22 cellular contexts compared by ENCODE assay signal in genomic region chr12:98864363-98864762, GRCh38.
DNase-seq lines count a peak whose midpoint lies in the region; ATAC-seq, FAIRE-seq and TF ChIP-seq lines count a peak whose summit lies in the region.
"Had no signal": no experiment of that assay in that cellular context is flagged by ENCODE, and none has a peak within 500 bp of the region (broad histone marks: within the 10 kb centered on the region; RNA-seq: fewer than 3 reads in every experiment).

No MANE protein-coding gene starts in this region.

- no peak overlapping the region for H4K5ac ChIP-seq in mesendoderm (ENCODE audit: low read length)

- peaks cover 0 to 6% of the 10 kb centered on the region in 2 experiments; a peak in 2 of 5 replicates for H3K27me3 ChIP-seq in K562 (ENCODE audit: control insufficient read depth in 2 of 2, insufficient read depth in 2 of 2, low read length in 2 of 2)
- no peaks in the 10 kb centered on the region for H3K27me3 ChIP-seq in mesendoderm (ENCODE audit: insufficient read depth, low read length, poor library complexity)
- no peaks in the 10 kb centered on the region for H3K27me3 ChIP-seq in Peyer's patch
- no peaks in the 10 kb centered on the region for H3K27me3 ChIP-seq in CD8-positive, alpha-beta memory T cell (ENCODE audit: insufficient read depth, low read length, poor library complexity, severe bottlenecking)
- H3K27me3 ChIP-seq: BLaER1 had no signal

- no peaks in the 10 kb centered on the region for H3K4me1 Mint-ChIP-seq in CD8-positive, alpha-beta memory T cell
- H3K4me1 Mint-ChIP-seq: B cell; CD4-positive, CD25-positive, alpha-beta regulatory T cell had no signal

- H3K27ac ChIP-seq in HEK293 (ENCODE audit: extremely low read depth, low read depth, low read length) (no peak overlapping the region), K562 (ENCODE audit: extremely low read depth, low read depth, low read length) (no peak overlapping the region), mesendoderm (ENCODE audit: low read depth, low read length) (no peak overlapping the region), Peyer's patch (no peak overlapping the region)
- H3K27ac ChIP-seq in CD8-positive, alpha-beta memory T cell (ENCODE audit: low read depth, low read length): no peak overlapping the region
- H3K27ac ChIP-seq: 22Rv1, BLaER1, C4-2B had no signal

- FAIRE-seq in K562 (lab: Jason Lieb, UNC): no peak
- FAIRE-seq: A204.1, D721Med, GM12878, H54 had no signal

- no peak overlapping the region for H2AFZ ChIP-seq in K562 (ENCODE audit: low read depth, low read length)
- H2AFZ ChIP-seq: GM23338 had no signal

- H4K20me1 ChIP-seq in K562 (replicated peaks; ENCODE audit: control insufficient read depth, insufficient read depth, low read length): no peaks in the 10 kb centered on the region
- H4K20me1 ChIP-seq: BLaER1 had no signal

- H2BK15ac ChIP-seq in mesendoderm (replicated peaks; ENCODE audit: low read depth): no peak overlapping the region

- H3K18ac ChIP-seq in mesendoderm (ENCODE audit: low read length): peak overlapping the region; percentile 25

- H3K56ac ChIP-seq in mesendoderm (ENCODE audit: low read length): no peak overlapping the region

- H3K4me1 ChIP-seq in HEK293 (ENCODE audit: control insufficient read depth, insufficient read depth, low read length) (no peaks in the 10 kb centered on the region), K562 (replicated peaks in 1 of 2; ENCODE audit: control insufficient read depth in 2 of 2, insufficient read depth in 2 of 2, low read length in 2 of 2) (no peaks in the 10 kb centered on the region), mesendoderm (ENCODE audit: control insufficient read depth, low read depth, low read length) (peaks cover 2% of the 10 kb centered on the region), Peyer's patch (no peaks in the 10 kb centered on the region)
- H3K4me1 ChIP-seq in CD8-positive, alpha-beta memory T cell (ENCODE audit: insufficient read depth, low read length): no peaks in the 10 kb centered on the region
- H3K4me1 ChIP-seq: BLaER1, HAP-1 had no signal

- no peaks in the 10 kb centered on the region for H3K79me1 ChIP-seq in mesendoderm (ENCODE audit: low read length)

- CTCF ChIA-PET in HEK293 (lab: Yijun Ruan, JAX) (interaction anchor here (0.7 kb wide), 1 partner anchor 1455 kb away, joined by 4 read pairs; no protein-coding TSS in a partner anchor), K562 (lab: Yijun Ruan, JAX; ENCODE audit: low intra/inter-chr PET ratio) (no interaction called here)
- CTCF ChIA-PET in CD8-positive, alpha-beta memory T cell (lab: Charles Lee): no interaction called here

- H3K4ac ChIP-seq in mesendoderm (ENCODE audit: low read depth, low read length): no peak overlapping the region

- TF ChIP-seq CTCF in HEK293 (tag by site-specific recombination; IDR thresholded peaks at IDR 0.05) (no peak), K562 (IDR thresholded peaks at IDR 0.05 in 2 of 3, conservative IDR thresholded peaks at IDR 0.05 in 1 of 3; ENCODE audit: insufficient read depth in 2 of 3, low read depth in 1 of 3, low read length in 3 of 3) (no peak), Peyer's patch (IDR thresholded peaks at IDR 0.05) (no peak)

- H2AK5ac ChIP-seq in mesendoderm (ENCODE audit: low read length): no peak overlapping the region

- H2BK5ac ChIP-seq in mesendoderm (ENCODE audit: low read length): no peak overlapping the region

- ATAC-seq in K562: no peak
- ATAC-seq: CD8-positive, alpha-beta T cell; GM12878; GM23338 had no signal

- H3K4me3 ChIP-seq in HEK293 (ENCODE audit: low read depth, low read length) (no peak overlapping the region), K562 (no peak overlapping the region), mesendoderm (ENCODE audit: low read length) (no peak overlapping the region), Peyer's patch (no peak overlapping the region)
- no peak overlapping the region for H3K4me3 ChIP-seq in CD8-positive, alpha-beta memory T cell (ENCODE audit: low read length)
- H3K4me3 ChIP-seq: BLaER1, GM12878, GM23338, HAP-1 had no signal

- no peak overlapping the region for H3K4me3 Mint-ChIP-seq in CD8-positive, alpha-beta memory T cell
- H3K4me3 Mint-ChIP-seq: B cell; CD4-positive, CD25-positive, alpha-beta regulatory T cell; CD8-positive, alpha-beta T cell; GM23338 had no signal

- no peak overlapping the region for H3K23ac ChIP-seq in mesendoderm (ENCODE audit: low read length)

- H3K27ac Mint-ChIP-seq in CD8-positive, alpha-beta memory T cell: no peak overlapping the region
- H3K27ac Mint-ChIP-seq: B cell; CD4-positive, CD25-positive, alpha-beta regulatory T cell; CD8-positive, alpha-beta T cell; GM23338 had no signal

- H3K9me3 ChIP-seq in HEK293 (ENCODE audit: control insufficient read depth, insufficient read depth, low read depth, low read length) (no peaks in the 10 kb centered on the region), K562 (replicated peaks; ENCODE audit: control insufficient read depth, insufficient read depth, low read depth, low read length) (no peaks in the 10 kb centered on the region; the same call in 1 of the 2 replicates), Peyer's patch (no peaks in the 10 kb centered on the region)
- H3K9me3 ChIP-seq in CD8-positive, alpha-beta memory T cell (ENCODE audit: low read length): no peaks in the 10 kb centered on the region
- H3K9me3 ChIP-seq: BLaER1, HAP-1 had no signal

- H3K9me1 ChIP-seq in K562 (ENCODE audit: control insufficient read depth, insufficient read depth, low read length): no peaks in the 10 kb centered on the region

- H3K36me3 ChIP-seq in HEK293 (ENCODE audit: control insufficient read depth in 2 of 2, insufficient read depth in 1 of 2, low read length in 2 of 2) (no peaks in the 10 kb centered on the region), K562 (ENCODE audit: control insufficient read depth, insufficient read depth, low read length) (no peaks in the 10 kb centered on the region), mesendoderm (ENCODE audit: control insufficient read depth, insufficient read depth, low read length) (no peaks in the 10 kb centered on the region), Peyer's patch (no peaks in the 10 kb centered on the region)
- no peaks in the 10 kb centered on the region for H3K36me3 ChIP-seq in CD8-positive, alpha-beta memory T cell (ENCODE audit: insufficient read depth, low read length)
- H3K36me3 ChIP-seq: HAP-1 had no signal

- peaks cover 2 to 6% of the 10 kb centered on the region in 2 donors for H3K27me3 Mint-ChIP-seq in CD8-positive, alpha-beta memory T cell

- H3K9ac ChIP-seq in K562 (ENCODE audit: insufficient read depth in 1 of 2, low read depth in 2 of 2, low read length in 2 of 2) (no peak overlapping the region), mesendoderm (ENCODE audit: low read length) (no peak overlapping the region)
- H3K9ac ChIP-seq: BLaER1 had no signal

- H3K9me3 Mint-ChIP-seq in CD8-positive, alpha-beta memory T cell: peaks cover 0 to 6% (median 0%) of the 10 kb centered on the region in 5 donors
- H3K9me3 Mint-ChIP-seq: CD8-positive, alpha-beta T cell had no signal

- H2BK120ac ChIP-seq in mesendoderm (ENCODE audit: low read depth, low read length): no peak overlapping the region

- intact Hi-C loops in K562 (cut with micrococcal nuclease): no loop called here

- H3K4me2 ChIP-seq in K562 (ENCODE audit: insufficient read depth, low read length): no peak overlapping the region
- no peak overlapping the region for H3K4me2 ChIP-seq in mesendoderm (ENCODE audit: low read length)
- H3K4me2 ChIP-seq: BLaER1, GM23338 had no signal

- H4K8ac ChIP-seq in mesendoderm (ENCODE audit: low read depth, low read length): no peak overlapping the region

- no peak for TF ChIP-seq EP300 in K562 (IDR thresholded peaks at IDR 0.05; ENCODE audit: low read length)

- H3K36me3 Mint-ChIP-seq in CD8-positive, alpha-beta memory T cell: no peaks in the 10 kb centered on the region
- H3K36me3 Mint-ChIP-seq: CD4-positive, CD25-positive, alpha-beta regulatory T cell; CD8-positive, alpha-beta T cell had no signal

- POLR2A ChIA-PET in HEK293 (lab: Yijun Ruan, JAX) (no interaction called here), K562 (lab: Yijun Ruan, JAX) (no interaction called here)
- POLR2A ChIA-PET in CD8-positive, alpha-beta memory T cell (lab: Charles Lee): no interaction called here

- TF ChIP-seq RAD21 in K562 (CRISPR knock-in tag; conservative IDR thresholded peaks at IDR 0.05 in 1 of 2, IDR thresholded peaks at IDR 0.05 in 1 of 2): no peak

- in situ Hi-C loops in K562 (cut with MboI): no loop called here

- no TSS peak for BruUV-seq in K562 (replicated peaks; lab: Mats Ljungman, UMichigan)

- H3K79me2 ChIP-seq in K562 (ENCODE audit: control insufficient read depth, insufficient read depth, low read length) (no peaks in the 10 kb centered on the region), mesendoderm (ENCODE audit: control insufficient read depth, insufficient read depth, low read length) (no peaks in the 10 kb centered on the region)

- DNase-seq in K562 (ENCODE audit: extremely low read depth in 1 of 4, low spot score in 3 of 4) (no peak), mesendoderm (no peak), Peyer's patch (no peak), RKO (ENCODE audit: low spot score) (no peak)
- no peak for DNase-seq in CD8-positive, alpha-beta memory T cell
- DNase-seq: CD4-positive, CD25-positive, alpha-beta regulatory T cell; CD8-positive, alpha-beta T cell; DMS 273 treated with DMSO at 0.1 percent for 48 hours; DMS79; EL; GDM1 had no signal

- WGBS in K562 (ENCODE audit: insufficient coverage, low coverage, missing lambda C conversion rate): 0% methylated on average over 1 of the region's 1 CpG
- no CpG with 5 or more reads among the region's 1 CpG for WGBS in mesendoderm (ENCODE audit: extremely low coverage, insufficient coverage, low lambda C conversion rate)

- TF ChIP-seq POLR2A in K562 (conservative IDR thresholded peaks at IDR 0.05): no peak
- no peak for TF ChIP-seq POLR2A in Peyer's patch (IDR thresholded peaks at IDR 0.05)

TF ChIP-seq in HEK293, 187 proteins besides CTCF, POLR2A, EP300 and RAD21:
- TF ChIP-seq ZNF10 (tag by site-specific recombination; IDR thresholded peaks at IDR 0.05) (peak; percentile 96), SP7 (tag by site-specific recombination; IDR thresholded peaks at IDR 0.05) (no peak), ZSCAN23 (tag by site-specific recombination; IDR thresholded peaks at IDR 0.05) (no peak), ZNF623 (tag by site-specific recombination; IDR thresholded peaks at IDR 0.05) (no peak), RBAK (tag by site-specific recombination; IDR thresholded peaks at IDR 0.05) (no peak)

TF ChIP-seq in K562, 482 proteins besides CTCF, POLR2A, EP300 and RAD21 (continues in another document):
- no peak for TF ChIP-seq MITF (IDR thresholded peaks at IDR 0.05)
